12 cellular contexts compared by ENCODE assay signal in genomic region chr3:535566-536416, GRCh38.
DNase-seq lines count a peak whose midpoint lies in the region; ATAC-seq, FAIRE-seq and TF ChIP-seq lines count a peak whose summit lies in the region.
"Had no signal": no experiment of that assay in that cellular context is flagged by ENCODE, and none has a peak within 500 bp of the region (broad histone marks: within the 10 kb centered on the region; RNA-seq: fewer than 3 reads in every experiment).

No MANE protein-coding gene starts in this region.

- peaks cover 0 to 1% of the 10 kb centered on the region in 2 donors for H3K4me1 ChIP-seq in lung (ENCODE audit: control insufficient read depth in 2 of 2, insufficient read depth in 2 of 2, low read length in 2 of 2)
- H3K4me1 ChIP-seq in urinary bladder (ENCODE audit: insufficient read depth), result no peaks in the 10 kb centered on the region
- H3K4me1 ChIP-seq: parathyroid adenoma had no signal

- intact Hi-C loops in CD14-positive monocyte (cut with micrococcal nuclease), result no loop called here

- H3K27ac ChIP-seq in lung (ENCODE audit: low read depth in 1 of 2, low read length in 1 of 2), result no peak overlapping the region
- no peak overlapping the region for H3K27ac ChIP-seq in urinary bladder (ENCODE audit: low read depth)
- H3K27ac ChIP-seq: HL-60, parathyroid adenoma had no signal

- peak; percentile 15 for DNase-seq in activated T-cell treated with anti-CD3 and anti-CD28 coated beads, Interleukin-2, amount 50 U/mL, for 48 hours
- no peak for DNase-seq in activated T-cell treated with anti-CD3 and anti-CD28 coated beads, Interleukin-2, amount 50 U/mL, for 1 hour
- peak; percentile 19 for DNase-seq in bronchial epithelial cell (ENCODE audit: low read depth)
- no peak for DNase-seq in lung (ENCODE audit: low spot score)
- DNase-seq in superior temporal gyrus (ENCODE audit: extremely low spot score), result no peak
- DNase-seq in CD14-positive monocyte (ENCODE audit: low spot score), result no peak
- DNase-seq: AML-193 had no signal

- no peaks in the 10 kb centered on the region for H3K4me1 Mint-ChIP-seq in CD14-positive monocyte
- H3K4me1 Mint-ChIP-seq: activated T-helper 17 cell treated with anti-CD3 and anti-CD28 coated beads, Interleukin-2, amount 50 U/mL, for 72 hours had no signal

- no peaks in the 10 kb centered on the region for H3K36me3 ChIP-seq in bronchial epithelial cell (ENCODE audit: control insufficient read depth, insufficient read depth, low read length)
- no peaks in the 10 kb centered on the region for H3K36me3 ChIP-seq in lung (ENCODE audit: control insufficient read depth in 2 of 2, insufficient read depth in 2 of 2, low read length in 2 of 2)
- no peaks in the 10 kb centered on the region for H3K36me3 ChIP-seq in urinary bladder (ENCODE audit: insufficient read depth)

- H3K9me3 Mint-ChIP-seq in CD14-positive monocyte, result peaks cover 0 to 16% (median 11%) of the 10 kb centered on the region in 7 donors

- H3K4me3 Mint-ChIP-seq in CD14-positive monocyte, result peak overlapping the region in 1 of 2 donors; percentile 58
- H3K4me3 Mint-ChIP-seq: activated T-helper 17 cell treated with anti-CD3 and anti-CD28 coated beads, Interleukin-2, amount 50 U/mL, for 72 hours had no signal

- H3K27me3 ChIP-seq in bronchial epithelial cell (ENCODE audit: control insufficient read depth, insufficient read depth, low read length) (no peaks in the 10 kb centered on the region), lung (ENCODE audit: control insufficient read depth, insufficient read depth) (no peaks in the 10 kb centered on the region)

- H3K9me3 ChIP-seq in lung (ENCODE audit: control insufficient read depth in 2 of 2, insufficient read depth in 1 of 2, low read length in 1 of 2), result peaks cover 8 to 9% of the 10 kb centered on the region in 2 donors

- ATAC-seq in lung (ENCODE audit: insufficient read depth, low FRiP score), result peak; percentile 78
- no peak for ATAC-seq in GM21381 (IDR thresholded peaks at IDR 0.05; ENCODE audit: unreplicated experiment)
- ATAC-seq: activated T-helper 17 cell treated with anti-CD3 and anti-CD28 coated beads, Interleukin-2, amount 50 U/mL, for 72 hours had no signal

- no peak overlapping the region for H3K27ac Mint-ChIP-seq in CD14-positive monocyte
- H3K27ac Mint-ChIP-seq: activated T-helper 17 cell treated with anti-CD3 and anti-CD28 coated beads, Interleukin-2, amount 50 U/mL, for 72 hours had no signal

- TF ChIP-seq CTCF in bronchial epithelial cell (IDR thresholded peaks at IDR 0.05; ENCODE audit: insufficient read depth, low read length, severe bottlenecking), result peak; percentile 51
- TF ChIP-seq CTCF in lung (IDR thresholded peaks at IDR 0.05; ENCODE audit: control extremely low read depth, extremely low read depth), result no peak
- TF ChIP-seq CTCF in CD14-positive monocyte (IDR thresholded peaks at IDR 0.05), result no peak

- no peaks in the 10 kb centered on the region for H3K27me3 Mint-ChIP-seq in CD14-positive monocyte (ENCODE audit: low read depth in 3 of 3)
- H3K27me3 Mint-ChIP-seq: activated T-helper 17 cell treated with anti-CD3 and anti-CD28 coated beads, Interleukin-2, amount 50 U/mL, for 72 hours had no signal

- peak overlapping the region; percentile 38 for H3K4me3 ChIP-seq in bronchial epithelial cell (ENCODE audit: low read depth, low read length)
- peak overlapping the region; percentile 13 for H3K4me3 ChIP-seq in lung
- peak overlapping the region; percentile 42 for H3K4me3 ChIP-seq in urinary bladder (ENCODE audit: low read depth, low read length)

- no peak for FAIRE-seq in bronchial epithelial cell (lab: Jason Lieb, UNC)

- 38 to 48% methylated on average over 50 to 51 of the region's 51 CpGs for WGBS in lung, 2 donors
- 37% methylated on average over 51 of the region's 51 CpGs for WGBS in urinary bladder

- H3K36me3 Mint-ChIP-seq in CD14-positive monocyte, result no peaks in the 10 kb centered on the region

Comparison
In these comparisons a context has a peak if more than half of its experiments do, and no peak if none do; other contexts are left out.
1. DNase-seq: peak in activated T-cell treated with anti-CD3 and anti-CD28 coated beads, Interleukin-2, amount 50 U/mL, for 48 hours (2 of 2) and bronchial epithelial cell (single experiment); none in activated T-cell treated with anti-CD3 and anti-CD28 coated beads, Interleukin-2, amount 50 U/mL, for 1 hour (single experiment), lung (single experiment), superior temporal gyrus (single experiment) and CD14-positive monocyte (single experiment).
2. Peak in every context shown above with its lines, with median percentiles within 50 percentile points of each other: H3K4me3 ChIP-seq.